8 cellular contexts compared by ENCODE assay signal in the genomic region with DNA sequence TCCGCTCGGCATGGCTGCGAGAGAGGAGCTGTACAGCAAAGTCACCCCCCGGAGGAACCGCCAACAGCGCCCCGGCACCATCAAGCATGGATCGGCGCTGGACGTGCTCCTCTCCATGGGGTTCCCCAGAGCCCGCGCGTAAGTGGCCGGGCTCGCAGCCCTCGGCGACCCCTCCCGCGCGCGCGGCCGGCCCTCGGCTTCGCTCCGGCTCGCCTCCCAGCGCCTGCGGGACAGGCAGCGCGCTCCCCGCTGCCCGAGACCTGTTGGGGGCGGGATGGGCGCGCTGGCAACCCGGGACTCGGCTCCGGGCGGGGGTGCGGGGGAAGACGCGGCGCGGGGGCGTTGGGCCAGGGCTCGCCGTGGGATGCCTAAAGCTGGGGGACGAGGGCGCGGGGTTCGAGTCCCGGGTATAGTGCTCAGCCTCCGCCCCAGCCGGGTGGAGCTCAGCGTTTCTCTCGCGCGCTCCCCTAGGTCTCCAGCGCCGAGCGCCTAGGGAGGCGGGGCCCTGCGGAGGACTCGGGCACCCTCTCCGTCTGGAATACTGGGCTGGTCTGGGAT. TPM values are rescaled to one million over a fixed set of nuclear protein-coding genes. Genes with fewer than 3 reads are reported as not detected.
A peak's percentile ranks its signal among the peaks of the same experiment; 100 is the strongest.
DNase-seq lines count a peak whose midpoint lies in the region.

No MANE protein-coding gene starts in this region.

- H3K4me3 ChIP-seq in GM08714 (ENCODE audit: low read length) (peak overlapping the region; percentile 65; the same call in 1 of the 2 replicates), HAP-1 (peak overlapping the region; percentile 64)

- no peaks in the 10 kb centered on the region for H3K9me3 ChIP-seq in HAP-1

- no peaks in the 10 kb centered on the region for H3K4me1 ChIP-seq in HAP-1

- peak; percentile 21 to 67 for DNase-seq in HAP-1 (ENCODE audit: low spot score in 2 of 2)
- peak; percentile 75 for DNase-seq in M059J (ENCODE audit: low read depth)
- peak; percentile 40 for DNase-seq in activated CD4-positive, alpha-beta T cell treated with anti-CD3 and anti-CD28 coated beads, Interleukin-2, amount 50 U/mL, for 1 hour
- DNase-seq in dedifferentiated amniotic fluid mesenchymal stem cell (ENCODE audit: extremely low spot score): peak; percentile 45
- DNase-seq in lung microvascular endothelial cell (ENCODE audit: low read depth in 2 of 2): peak; percentile 80 to 81
- DNase-seq in stimulated activated CD8-positive, alpha-beta memory T cell treated with anti-CD3 and anti-CD28 coated beads, Interleukin-12 subunit alpha, Interleukin-12 subunit beta, amount 100 ng/mL, for 4 hours (ENCODE audit: low read depth): peak; percentile 50
- no peak for DNase-seq in NCI-H128 (lab: John Stamatoyannopoulos, UW; ENCODE audit: unreplicated experiment)

- H3K27me3 ChIP-seq in HAP-1 (ENCODE audit: low read depth): 0 out of 2 replicates have a peak, but pooled peaks cover 3% of the 10 kb centered on the region

- in situ Hi-C loops in HAP-1 (cut with MboI; ENCODE audit: low sequenced_read_pairs): no loop called here

- H3K36me3 ChIP-seq in HAP-1 (replicated peaks): no peaks in the 10 kb centered on the region

RNA-seq across cellular contexts. Expression of a gene that starts 0.6 kb away (rescaled TPM):
- 14.9 and 19.3 TPM in 2 replicates for total RNA-seq in M059J (2014; rRNA removed; shearing (Covaris generic))
- 3.4 and 7.8 TPM in 2 replicates for total RNA-seq in lung microvascular endothelial cell
